Comparison of ENCODE assay signal across 1 cellular context in the genomic region with DNA sequence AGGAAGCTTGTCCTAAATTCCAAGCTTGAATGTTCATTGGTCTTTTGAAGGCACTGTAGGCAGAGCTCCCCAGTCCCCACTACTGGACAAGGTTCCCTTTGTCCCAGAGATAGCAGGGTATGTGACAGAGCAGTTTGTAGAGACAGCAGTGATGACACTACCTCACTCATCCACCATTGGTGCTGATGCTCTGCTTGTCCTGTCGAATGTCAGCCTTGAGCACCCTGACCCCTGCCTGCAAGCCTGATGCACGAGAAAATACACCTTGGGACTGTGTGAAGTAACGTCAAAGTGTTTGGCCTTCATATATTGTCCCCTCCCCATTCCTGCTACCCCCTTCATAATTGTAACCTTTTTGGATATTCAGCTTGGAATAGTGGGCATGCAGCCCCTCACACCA.
TF ChIP-seq lines count a peak whose summit lies in the region.

No MANE protein-coding gene starts in this region.

TF ChIP-seq in H1, 55 proteins besides CTCF, POLR2A, EP300 and RAD21 (continued from another document):
- TF ChIP-seq, protein P1, sequence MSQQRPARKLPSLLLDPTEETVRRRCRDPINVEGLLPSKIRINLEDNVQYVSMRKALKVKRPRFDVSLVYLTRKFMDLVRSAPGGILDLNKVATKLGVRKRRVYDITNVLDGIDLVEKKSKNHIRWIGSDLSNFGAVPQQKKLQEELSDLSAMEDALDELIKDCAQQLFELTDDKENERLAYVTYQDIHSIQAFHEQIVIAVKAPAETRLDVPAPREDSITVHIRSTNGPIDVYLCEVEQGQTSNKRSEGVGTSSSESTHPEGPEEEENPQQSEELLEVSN (IDR thresholded peaks at IDR 0.05), result no peak
- TF ChIP-seq TAF1 (IDR thresholded peaks at IDR 0.05; ENCODE audit: low read depth, low read length) (no peak), BACH1 (IDR thresholded peaks at IDR 0.05; ENCODE audit: low read length) (no peak), SP2 (IDR thresholded peaks at IDR 0.05; ENCODE audit: low read length) (no peak), RFX5 (IDR thresholded peaks at IDR 0.05; ENCODE audit: borderline replicate concordance, low read depth, low read length) (no peak), JUND (IDR thresholded peaks at IDR 0.05; ENCODE audit: low read length) (no peak)
- TF ChIP-seq, protein P2, sequence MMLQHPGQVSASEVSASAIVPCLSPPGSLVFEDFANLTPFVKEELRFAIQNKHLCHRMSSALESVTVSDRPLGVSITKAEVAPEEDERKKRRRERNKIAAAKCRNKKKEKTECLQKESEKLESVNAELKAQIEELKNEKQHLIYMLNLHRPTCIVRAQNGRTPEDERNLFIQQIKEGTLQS (IDR thresholded peaks at IDR 0.05; ENCODE audit: insufficient read depth, low read depth, low read length), result no peak
